Comparison of ENCODE assay signal across 8 cellular contexts in the genomic region with DNA sequence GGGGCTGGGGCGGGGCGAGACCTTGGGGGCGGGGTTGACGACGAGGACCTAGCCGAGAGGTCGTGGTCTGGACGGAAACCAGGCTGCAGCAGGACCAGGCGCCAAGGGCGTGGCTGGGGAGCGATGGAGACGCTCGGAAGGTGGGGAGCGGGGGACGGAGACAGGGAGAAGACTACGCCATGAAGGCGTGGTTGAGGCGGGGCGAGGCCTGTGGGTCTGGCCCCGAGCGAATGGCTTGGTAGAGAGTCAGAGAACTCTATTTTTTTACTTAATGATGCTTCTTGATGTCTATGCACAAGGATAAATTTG. TPM values are rescaled to one million over a fixed set of nuclear protein-coding genes. Genes with fewer than 3 reads are reported as not detected.
DNase-seq lines count a peak whose midpoint lies in the region; ATAC-seq, FAIRE-seq and TF ChIP-seq lines count a peak whose summit lies in the region.

No MANE protein-coding gene starts in this region.

- CTCF ChIA-PET in RWPE1 (lab: Yijun Ruan, JAX): interaction anchor here (0.7 kb wide), 1 partner anchor 10 kb away, joined by 4 read pairs; no protein-coding TSS in a partner anchor

- DNase-seq in RWPE1 (ENCODE audit: low spot score): no peak
- no peak for DNase-seq in epithelial cell of prostate (ENCODE audit: low read depth, low spot score)
- DNase-seq in gastrocnemius medialis: no peak
- DNase-seq in amniotic stem cell (lab: John Stamatoyannopoulos, UW): no peak
- DNase-seq in amygdala (lab: John Stamatoyannopoulos, UW): no peak
- DNase-seq in RCC 7860 (ENCODE audit: low spot score): no peak

- no peak for FAIRE-seq in RCC 7860 (lab: Jason Lieb, UNC)

- POLR2A ChIA-PET in RWPE1 (lab: Yijun Ruan, JAX; ENCODE audit: low non-redundant PET): no interaction called here

- peak; percentile 37 for TF ChIP-seq POLR2A in GM18526 (IDR thresholded peaks at IDR 0.05; ENCODE audit: extremely low read depth, insufficient read length)
- TF ChIP-seq POLR2A in gastrocnemius medialis (IDR thresholded peaks at IDR 0.05): no peak

- peak overlapping the region; percentile 38 to 97 (median 68) for H3K4me3 ChIP-seq in gastrocnemius medialis

- H3K4me1 ChIP-seq in gastrocnemius medialis: peaks cover 10 to 23% of the 10 kb centered on the region in 2 donors

- no peak for TF ChIP-seq CTCF in RWPE1 (conservative IDR thresholded peaks at IDR 0.05; ENCODE audit: low read depth)
- TF ChIP-seq CTCF in gastrocnemius medialis (IDR thresholded peaks at IDR 0.05 in 4 of 5, conservative IDR thresholded peaks at IDR 0.05 in 1 of 5): no peak

- H3K27me3 ChIP-seq in gastrocnemius medialis: no peaks in the 10 kb centered on the region

- H3K27ac ChIP-seq in RWPE1: peak overlapping the region; percentile 94
- peak overlapping the region; percentile 89 for H3K27ac ChIP-seq in epithelial cell of prostate
- peak overlapping the region; percentile 91 to 100 (median 98) for H3K27ac ChIP-seq in gastrocnemius medialis

- in situ Hi-C loops in gastrocnemius medialis (cut with MboI; ENCODE audit: low sequenced_read_pairs in 4 of 4): no loop called here

- intact Hi-C loops in gastrocnemius medialis (cut with DNase I; ENCODE audit: low total_unique reads): loop anchor here (1.0 to 5.0 kb wide), 7 partner anchors 8 to 987 kb away; a partner anchor contains a TSS

- no peaks in the 10 kb centered on the region for H3K9me3 ChIP-seq in gastrocnemius medialis

- H3K36me3 ChIP-seq in gastrocnemius medialis: peaks cover 0 to 4% of the 10 kb centered on the region in 2 donors

- ATAC-seq in gastrocnemius medialis (no peak), HG03097 (IDR thresholded peaks at IDR 0.05; ENCODE audit: low FRiP score, unreplicated experiment) (no peak)

RNA-seq across cellular contexts. Expression of a gene that starts 0.7 kb away (rescaled TPM):
- 10 to 100 TPM in 3 of 4 donors, 1 to 10 TPM in 1; 7.6 to 28.4 (median 15.1) TPM for total RNA-seq in gastrocnemius medialis

RNA-seq across cellular contexts. Expression of a gene that starts 8.2 kb away (rescaled TPM):
- total RNA-seq in gastrocnemius medialis: 100 to 1,000 TPM; 388 to 612 (median 544) TPM

RNA-seq across cellular contexts. Expression of a gene that starts 15.6 kb away (rescaled TPM):
- total RNA-seq in gastrocnemius medialis: 100 to 1,000 TPM in 2 of 4 donors, 10 to 100 TPM in 2; 83.9 to 111 (median 93.4) TPM

RNA-seq across cellular contexts. Expression of a gene that starts 51.0 kb away (rescaled TPM):
- 1 to 10 TPM in 3 of 4 donors, under 1 TPM in 1; 0.63 to 5.0 (median 2.1) TPM for total RNA-seq in gastrocnemius medialis
